28 cellular contexts compared by ENCODE assay signal in the genomic region with DNA sequence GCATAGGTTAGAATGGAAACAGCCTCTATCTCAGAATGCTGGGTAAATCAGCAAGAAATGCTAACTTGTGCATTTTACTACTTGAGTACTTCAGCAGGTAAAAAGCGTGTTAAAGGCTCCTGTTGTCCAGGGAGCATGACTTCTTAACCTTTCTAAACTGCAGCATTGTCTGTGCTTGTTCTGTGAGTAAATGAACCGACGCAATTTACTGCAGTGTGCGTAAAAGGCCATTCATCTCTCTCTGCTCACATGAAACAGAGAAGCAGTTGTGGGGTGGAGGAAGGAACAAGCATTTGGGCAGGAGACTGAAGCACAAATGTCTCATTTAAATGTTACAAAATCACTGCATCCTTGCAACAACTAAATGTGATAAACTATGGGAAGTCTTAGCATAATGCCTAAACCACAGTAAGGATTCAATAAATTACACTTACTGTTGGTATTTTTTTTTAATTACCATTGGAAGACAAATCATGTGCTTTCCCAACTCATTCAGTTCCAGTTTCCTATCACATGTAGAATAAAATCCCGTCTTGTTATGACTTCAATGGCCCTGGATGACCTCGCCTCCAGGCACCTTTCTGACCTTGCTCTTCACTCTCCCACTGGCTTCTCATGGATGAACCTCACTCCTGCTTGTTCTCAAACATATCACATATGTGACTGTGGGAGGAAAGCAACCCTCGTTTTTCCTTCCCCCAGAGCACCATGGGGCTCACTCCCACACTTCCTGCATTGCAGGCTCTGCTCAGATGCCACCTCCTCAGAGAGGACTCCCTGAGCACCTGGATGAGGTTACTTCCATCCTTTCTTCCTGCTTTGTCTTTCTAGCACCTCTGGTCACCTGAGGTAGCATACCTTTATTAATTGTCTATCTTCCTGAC. TPM values are rescaled to one million over a fixed set of nuclear protein-coding genes. Genes with fewer than 3 reads are reported as not detected.
DNase-seq lines count a peak whose midpoint lies in the region; ATAC-seq, FAIRE-seq and TF ChIP-seq lines count a peak whose summit lies in the region.
"Had no signal": no experiment of that assay in that cellular context is flagged by ENCODE, and none has a peak within 500 bp of the region (broad histone marks: within the 10 kb centered on the region; RNA-seq: fewer than 3 reads in every experiment).

No MANE protein-coding gene starts in this region.

- TF ChIP-seq CTCF in left lung (IDR thresholded peaks at IDR 0.05) (no peak), gastrocnemius medialis (IDR thresholded peaks at IDR 0.05 in 4 of 5, conservative IDR thresholded peaks at IDR 0.05 in 1 of 5) (no peak)

- H3K4me3 ChIP-seq in left lung = no peak overlapping the region
- no peak overlapping the region for H3K4me3 ChIP-seq in gastrocnemius medialis
- H3K4me3 ChIP-seq: GM23248, K562, SJCRH30 had no signal

- TF ChIP-seq POLR2A in gastrocnemius medialis (IDR thresholded peaks at IDR 0.05) = no peak

- peak; percentile 71 for FAIRE-seq in urothelium cell line (lab: Jason Lieb, UNC)
- FAIRE-seq: G401.6, HTR-8/SVneo, K562, RCC 7860 had no signal

- ATAC-seq in left lung (peak; percentile 39), gastrocnemius medialis (no peak)
- ATAC-seq: K562 had no signal

- intact Hi-C loops in left lung (cut with DNase I) = no loop called here
- intact Hi-C loops in gastrocnemius medialis (cut with DNase I; ENCODE audit: low total_unique reads) = no loop called here

- H3K4me1 ChIP-seq in left lung = no peaks in the 10 kb centered on the region
- no peaks in the 10 kb centered on the region for H3K4me1 ChIP-seq in gastrocnemius medialis
- H3K4me1 ChIP-seq: BE2C, SJCRH30 had no signal

- H3K27me3 ChIP-seq in left lung (no peaks in the 10 kb centered on the region), gastrocnemius medialis (no peaks in the 10 kb centered on the region)
- H3K27me3 ChIP-seq: SJCRH30 had no signal

- H3K36me3 ChIP-seq in left lung (no peaks in the 10 kb centered on the region), gastrocnemius medialis (no peaks in the 10 kb centered on the region)
- H3K36me3 ChIP-seq: BE2C, SJCRH30 had no signal

- in situ Hi-C loops in gastrocnemius medialis (cut with MboI; ENCODE audit: low sequenced_read_pairs in 4 of 4) = loop anchor here in 1 of 4 donors (25.0 kb wide), 1 partner anchor 111 kb away; no protein-coding TSS in a partner anchor

- H3K9me3 ChIP-seq in left lung (no peaks in the 10 kb centered on the region), gastrocnemius medialis (no peaks in the 10 kb centered on the region)
- H3K9me3 ChIP-seq: BE2C, SJCRH30 had no signal

- DNase-seq in NCI-H748 (lab: John Stamatoyannopoulos, UW; ENCODE audit: unreplicated experiment) (peak; percentile 45), NCI-H748 treated with DMSO at 0.1 percent for 48 hours (lab: John Stamatoyannopoulos, UW) (no peak), NOMO-1 treated with DMSO at 0.1 percent for 48 hours (lab: John Stamatoyannopoulos, UW; ENCODE audit: unreplicated experiment) (peak; percentile 61), left lung (no peak), urothelium cell line (ENCODE audit: low spot score) (no peak), gastrocnemius medialis (no peak), NCI-H345 (lab: John Stamatoyannopoulos, UW) (no peak), NCI-H2227 (lab: John Stamatoyannopoulos, UW; ENCODE audit: unreplicated experiment) (no peak)
- DNase-seq: 8988T; ACHN; BE2C; CD4-positive, CD25-positive, alpha-beta regulatory T cell; DMS53; GM23248; H7; Kasumi-1; NCI-H1105 treated with DMSO at 0.1 percent for 48 hours; NCI-H187; NCI-H2171 treated with DMSO at 0.1 percent for 48 hours; NCI-H446; NCI-H524 treated with DMSO at 0.1 percent for 48 hours; SJCRH30 had no signal

- no peak overlapping the region for H3K27ac ChIP-seq in left lung
- H3K27ac ChIP-seq in gastrocnemius medialis = no peak overlapping the region
- H3K27ac ChIP-seq: GM23248, SJCRH30 had no signal

RNA-seq across cellular contexts. Expression of a gene that starts 21.6 kb away (rescaled TPM):
- total RNA-seq in left lung (not detected), gastrocnemius medialis (not detected)
- total RNA-seq: Daoy, GM23248, K562, M059J, SJCRH30 had no signal

RNA-seq across cellular contexts. Expression of a gene that starts 28.7 kb away (rescaled TPM):
- total RNA-seq in left lung (1 to 10 TPM in 1 of 2 donors, under 1 TPM in 1; 0.73 to 1.5 TPM), gastrocnemius medialis (under 1 TPM in 1 of 4 donors, not detected in 3; 0.18 TPM)
- total RNA-seq: CD4-positive, CD25-positive, alpha-beta regulatory T cell; Daoy; GM23248; H7; K562; M059J had no signal

Comparison
In these comparisons a context has a peak if more than half of its experiments do, and no peak if none do; other contexts are left out.
1. DNase-seq: peak in NCI-H748 (single experiment) and NOMO-1 treated with DMSO at 0.1 percent for 48 hours (single experiment); none in NCI-H748 treated with DMSO at 0.1 percent for 48 hours (single experiment), left lung (0 of 2), urothelium cell line (single experiment), gastrocnemius medialis (0 of 2), NCI-H345 (single experiment) and NCI-H2227 (single experiment).